23 cellular contexts compared by ENCODE assay signal in genomic region chr1:213425631-213426030, GRCh38.
"Had no signal": no experiment of that assay in that cellular context is flagged by ENCODE, and none has a peak within 500 bp of the region (broad histone marks: within the 10 kb centered on the region; RNA-seq: fewer than 3 reads in every experiment).

No MANE protein-coding gene starts in this region.

- DNase-seq: kidney; left colon; left lung; lower lobe of right lung; mammary epithelial cell; mesenchymal stem cell; naive thymus-derived CD8-positive, alpha-beta T cell; occipital lobe; ovary; right lobe of liver; stimulated activated CD4-positive, alpha-beta T cell treated with anti-CD3 and anti-CD28 coated beads, Interleukin-1b, Interleukin-23, amount 100 ng/mL, for 48 hours; stimulated activated CD4-positive, alpha-beta T cell treated with anti-CD3 and anti-CD28 coated beads, Interleukin-2, amount 100 ng/mL, for 48 hours; stimulated activated CD4-positive, alpha-beta T cell treated with anti-CD3 and anti-CD28 coated beads, Interleukin-4, amount 100 ng/mL, for 4 hours; stimulated activated CD8-positive, alpha-beta memory T cell treated with anti-CD3 and anti-CD28 coated beads, Interleukin-4, amount 100 ng/mL, for 48 hours; stimulated activated naive CD4-positive, alpha-beta T cell treated with Interleukin-2 at 50 U/mL for 16 hours; stimulated activated naive CD8-positive, alpha-beta T cell treated with anti-CD3 and anti-CD28 coated beads, Interleukin-15, amount 100 ng/mL, for 72 hours; substantia nigra; uterus had no signal

- H3K9me3 Mint-ChIP-seq: nephron; neural crest cell; stimulated activated naive CD8-positive, alpha-beta T cell treated with anti-CD3 and anti-CD28 coated beads, Interleukin-15, amount 100 ng/mL, for 72 hours; type B pancreatic cell had no signal

- H3K27me3 Mint-ChIP-seq: stimulated activated memory B cell treated with anti-CD40 and anti-IgM and Interleukin-4, amounts not matched to agents 10 μg/mL and 1 μg/mL and 100 μg/mL, for 72 hours; stimulated activated naive CD8-positive, alpha-beta T cell treated with anti-CD3 and anti-CD28 coated beads, Interleukin-15, amount 100 ng/mL, for 72 hours had no signal

- H3K27ac Mint-ChIP-seq: naive thymus-derived CD8-positive, alpha-beta T cell; nephron; progenitor cell of endocrine pancreas; stimulated activated memory B cell treated with anti-CD40 and anti-IgM and Interleukin-4, amounts not matched to agents 10 μg/mL and 1 μg/mL and 100 μg/mL, for 72 hours; stimulated activated naive CD8-positive, alpha-beta T cell treated with anti-CD3 and anti-CD28 coated beads, Interleukin-15, amount 100 ng/mL, for 72 hours; type B pancreatic cell had no signal

- H3K4me1 Mint-ChIP-seq: nephron; neural crest cell; stimulated activated memory B cell treated with anti-CD40 and anti-IgM and Interleukin-4, amounts not matched to agents 10 μg/mL and 1 μg/mL and 100 μg/mL, for 72 hours; stimulated activated naive CD8-positive, alpha-beta T cell treated with anti-CD3 and anti-CD28 coated beads, Interleukin-15, amount 100 ng/mL, for 72 hours had no signal

- H3K36me3 Mint-ChIP-seq: naive thymus-derived CD8-positive, alpha-beta T cell; stimulated activated memory B cell treated with anti-CD40 and anti-IgM and Interleukin-4, amounts not matched to agents 10 μg/mL and 1 μg/mL and 100 μg/mL, for 72 hours; type B pancreatic cell had no signal

- H3K4me3 Mint-ChIP-seq: naive thymus-derived CD8-positive, alpha-beta T cell; nephron; neural crest cell; stimulated activated memory B cell treated with anti-CD40 and anti-IgM and Interleukin-4, amounts not matched to agents 10 μg/mL and 1 μg/mL and 100 μg/mL, for 72 hours; stimulated activated naive CD8-positive, alpha-beta T cell treated with anti-CD3 and anti-CD28 coated beads, Interleukin-15, amount 100 ng/mL, for 72 hours; type B pancreatic cell had no signal
